ENCODE assay signal across 13 cellular contexts in the genomic region with DNA sequence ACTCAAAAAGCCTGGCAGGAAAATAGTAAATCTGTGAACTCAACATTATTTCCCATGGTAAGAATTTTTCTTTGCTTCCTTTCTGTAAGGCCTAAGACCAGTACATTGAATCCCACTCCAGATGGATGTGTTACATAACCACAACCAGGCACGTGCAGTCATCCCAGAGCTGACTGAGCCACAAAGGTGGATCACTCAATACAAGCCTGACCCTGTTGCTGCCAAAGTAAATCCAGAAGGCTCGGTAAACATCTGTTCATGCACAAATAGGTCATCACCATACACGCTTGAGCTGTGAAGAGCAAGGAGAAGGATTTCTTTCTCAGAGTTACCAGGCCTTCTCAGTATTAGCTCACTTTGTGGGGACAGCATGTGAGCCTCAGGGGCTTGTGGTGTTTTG.
"Had no signal": no experiment of that assay in that cellular context is flagged by ENCODE, and none has a peak within 500 bp of the region (broad histone marks: within the 10 kb centered on the region; RNA-seq: fewer than 3 reads in every experiment).

No MANE protein-coding gene starts in this region.

- FAIRE-seq: astrocyte, colon had no signal

- DNase-seq: activated CD4-positive, alpha-beta T cell treated with anti-CD3 and anti-CD28 coated beads for 36 hours; activated CD8-positive, alpha-beta memory T cell treated with anti-CD3 and anti-CD28 coated beads, Interleukin-2, amount 50 U/mL, for 48 hours; activated CD8-positive, alpha-beta T cell treated with anti-CD3 and anti-CD28 coated beads for 36 hours; activated naive CD4-positive, alpha-beta T cell; hypothalamus; lower lobe of right lung; naive B cell; retina; stimulated activated CD4-positive, alpha-beta T cell treated with anti-CD3 and anti-CD28 coated beads, Interleukin-4, amount 100 ng/mL, for 4 hours; stomach; WERI-Rb-1 had no signal
